8 cellular contexts compared by ENCODE assay signal in the genomic region with DNA sequence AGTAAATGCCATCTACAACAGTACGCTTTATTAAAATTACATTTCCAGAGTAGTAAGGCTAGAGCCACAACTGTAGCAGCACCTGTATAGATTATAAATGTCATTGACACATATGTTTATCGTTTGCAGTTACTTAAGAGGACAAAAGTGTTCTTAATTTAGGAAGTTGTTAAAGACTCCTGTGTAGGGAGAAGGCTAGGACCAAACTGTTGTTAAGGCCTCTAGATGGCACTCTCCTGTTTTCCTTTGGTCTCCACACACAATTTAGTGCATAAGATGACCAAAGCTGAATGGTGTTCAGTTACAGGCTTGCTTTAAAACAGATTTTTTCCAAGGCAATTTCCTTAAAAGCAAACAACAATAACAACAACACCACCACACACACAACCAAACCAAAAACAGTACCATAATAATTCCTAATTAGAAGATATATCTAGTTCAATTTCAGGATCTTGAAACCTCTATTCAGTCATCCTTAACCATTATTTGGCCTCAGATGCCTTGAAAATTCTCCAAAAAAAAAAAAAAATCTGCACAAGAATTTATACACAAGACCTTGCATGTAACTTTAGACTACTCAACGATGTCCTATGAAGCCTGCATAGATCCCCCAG. TPM values are rescaled to one million over a fixed set of nuclear protein-coding genes. Genes with fewer than 3 reads are reported as not detected.
DNase-seq lines count a peak whose midpoint lies in the region; ATAC-seq and TF ChIP-seq lines count a peak whose summit lies in the region.

No MANE protein-coding gene starts in this region.

- H3K27me3 Mint-ChIP-seq in activated T-helper 2 cell treated with anti-CD3 and anti-CD28 coated beads, Interferon-gamma antibody, Interleukin-2, Interleukin-4, amounts not matched to agents 10 μg/mL and 5 μg/mL and 100 μg/mL, durations not matched to agents 14 hours and 24 hours and 36 hours (ENCODE audit: low read depth): no peaks in the 10 kb centered on the region

- peaks cover 13% of the 10 kb centered on the region for H3K4me1 Mint-ChIP-seq in activated T-helper 2 cell treated with anti-CD3 and anti-CD28 coated beads, Interferon-gamma antibody, Interleukin-2, Interleukin-4, amounts not matched to agents 10 μg/mL and 5 μg/mL and 100 μg/mL, durations not matched to agents 14 hours and 24 hours and 36 hours (ENCODE audit: low read depth)

- H3K9me3 Mint-ChIP-seq in activated T-helper 2 cell treated with anti-CD3 and anti-CD28 coated beads, Interferon-gamma antibody, Interleukin-2, Interleukin-4, amounts not matched to agents 10 μg/mL and 5 μg/mL and 100 μg/mL, durations not matched to agents 14 hours and 24 hours and 36 hours: no peaks in the 10 kb centered on the region

- H3K9me3 ChIP-seq in cardiac muscle cell (ENCODE audit: low read depth): no peaks in the 10 kb centered on the region

- intact Hi-C loops in activated T-helper 2 cell treated with anti-CD3 and anti-CD28 coated beads, Interferon-gamma antibody, Interleukin-2, Interleukin-4, amounts not matched to agents 10 μg/mL and 5 μg/mL and 100 μg/mL, durations not matched to agents 14 hours and 24 hours and 36 hours (cut with micrococcal nuclease): loop anchor here (1.0 kb wide), 1 partner anchor 226 kb away; no protein-coding TSS in a partner anchor

- peaks cover 20% of the 10 kb centered on the region for H3K36me3 Mint-ChIP-seq in activated T-helper 2 cell treated with anti-CD3 and anti-CD28 coated beads, Interferon-gamma antibody, Interleukin-2, Interleukin-4, amounts not matched to agents 10 μg/mL and 5 μg/mL and 100 μg/mL, durations not matched to agents 14 hours and 24 hours and 36 hours (ENCODE audit: low read depth)

- H3K4me3 ChIP-seq in cardiac muscle cell: no peak overlapping the region

- no peak overlapping the region for H3K27ac ChIP-seq in cardiac muscle cell

- H3K4me3 Mint-ChIP-seq in activated T-helper 2 cell treated with anti-CD3 and anti-CD28 coated beads, Interferon-gamma antibody, Interleukin-2, Interleukin-4, amounts not matched to agents 10 μg/mL and 5 μg/mL and 100 μg/mL, durations not matched to agents 14 hours and 24 hours and 36 hours (ENCODE audit: low read depth): no peak overlapping the region

- DNase-seq in COR-L47 (lab: John Stamatoyannopoulos, UW) (peak; percentile 47), H4 (ENCODE audit: low spot score) (peak; percentile 70), NCI-H345 (lab: John Stamatoyannopoulos, UW) (peak; percentile 52), cardiac muscle cell (ENCODE audit: low read depth in 1 of 2, low spot score in 1 of 2) (peak; percentile 72 to 86), pulmonary artery endothelial cell (ENCODE audit: low read depth, low spot score) (peak; percentile 20), OCI-M2 (lab: John Stamatoyannopoulos, UW; ENCODE audit: unreplicated experiment) (no peak)
- no peak for DNase-seq in activated T-helper 2 cell treated with anti-CD3 and anti-CD28 coated beads, Interferon-gamma antibody, Interleukin-2, Interleukin-4, amounts not matched to agents 10 μg/mL and 5 μg/mL and 100 μg/mL, durations not matched to agents 14 hours and 24 hours and 36 hours (ENCODE audit: low spot score)

- TF ChIP-seq CTCF in cardiac muscle cell (IDR thresholded peaks at IDR 0.05; ENCODE audit: low read depth, low read length): peak; percentile 81

- H3K27ac Mint-ChIP-seq in activated T-helper 2 cell treated with anti-CD3 and anti-CD28 coated beads, Interferon-gamma antibody, Interleukin-2, Interleukin-4, amounts not matched to agents 10 μg/mL and 5 μg/mL and 100 μg/mL, durations not matched to agents 14 hours and 24 hours and 36 hours: peak overlapping the region; percentile 6

- no peaks in the 10 kb centered on the region for H3K27me3 ChIP-seq in cardiac muscle cell

- ATAC-seq in GM21737 (IDR thresholded peaks at IDR 0.05; ENCODE audit: unreplicated experiment): no peak

- H3K36me3 ChIP-seq in cardiac muscle cell: peaks cover 3% of the 10 kb centered on the region

- no peaks in the 10 kb centered on the region for H3K4me1 ChIP-seq in cardiac muscle cell (ENCODE audit: low read depth)

RNA-seq across cellular contexts. Expression of gene APOA1, which starts 42.5 kb away (rescaled TPM):
- total RNA-seq in H4 (2014; rRNA removed; shearing (Covaris generic)): 0.54 TPM in 1 of 2 replicates, not detected in the other
- total RNA-seq in activated T-helper 2 cell treated with anti-CD3 and anti-CD28 coated beads, Interferon-gamma antibody, Interleukin-2, Interleukin-4, amounts not matched to agents 10 μg/mL and 5 μg/mL and 100 μg/mL, durations not matched to agents 14 hours and 24 hours and 36 hours: not detected in 2 replicates
- 56.3 and 85.9 TPM in 2 replicates for total RNA-seq in cardiac muscle cell
- 59.0 and 117 TPM in 2 replicates for polyA plus RNA-seq in cardiac muscle cell
- total RNA-seq in pulmonary artery endothelial cell: not detected in 2 replicates

RNA-seq across cellular contexts. Expression of gene APOC3, which starts 50.2 kb away (rescaled TPM):
- not detected in 2 replicates for total RNA-seq in H4 (2014; rRNA removed; shearing (Covaris generic))
- total RNA-seq in activated T-helper 2 cell treated with anti-CD3 and anti-CD28 coated beads, Interferon-gamma antibody, Interleukin-2, Interleukin-4, amounts not matched to agents 10 μg/mL and 5 μg/mL and 100 μg/mL, durations not matched to agents 14 hours and 24 hours and 36 hours: not detected in 2 replicates
- 2.3 TPM in 1 of 2 replicates, not detected in the other for total RNA-seq in cardiac muscle cell
- 0.96 and 2.6 TPM in 2 replicates for polyA plus RNA-seq in cardiac muscle cell
- not detected in 2 replicates for total RNA-seq in pulmonary artery endothelial cell

RNA-seq across cellular contexts. Expression of gene APOA4, which starts 56.8 kb away (rescaled TPM):
- not detected in 2 replicates for total RNA-seq in H4 (2014; rRNA removed; shearing (Covaris generic))
- not detected in 2 replicates for total RNA-seq in activated T-helper 2 cell treated with anti-CD3 and anti-CD28 coated beads, Interferon-gamma antibody, Interleukin-2, Interleukin-4, amounts not matched to agents 10 μg/mL and 5 μg/mL and 100 μg/mL, durations not matched to agents 14 hours and 24 hours and 36 hours
- total RNA-seq in cardiac muscle cell: 0.86 and 2.1 TPM in 2 replicates
- polyA plus RNA-seq in cardiac muscle cell: 0.57 and 2.1 TPM in 2 replicates
- not detected in 2 replicates for total RNA-seq in pulmonary artery endothelial cell

Comparison
In these comparisons a context has a peak if more than half of its experiments do, and no peak if none do; other contexts are left out.
1. DNase-seq: peak in COR-L47 (single experiment), H4 (single experiment), NCI-H345 (single experiment), cardiac muscle cell (2 of 2) and pulmonary artery endothelial cell (single experiment); none in activated T-helper 2 cell treated with anti-CD3 and anti-CD28 coated beads, Interferon-gamma antibody, Interleukin-2, Interleukin-4, amounts not matched to agents 10 μg/mL and 5 μg/mL and 100 μg/mL, durations not matched to agents 14 hours and 24 hours and 36 hours (single experiment) and OCI-M2 (single experiment).
2. RNA of gene APOA1, which starts 42.5 kb away (total RNA-seq): 56.3 to 85.9 TPM in cardiac muscle cell; 0.54 TPM in H4, not detected in activated T-helper 2 cell treated with anti-CD3 and anti-CD28 coated beads, Interferon-gamma antibody, Interleukin-2, Interleukin-4, amounts not matched to agents 10 μg/mL and 5 μg/mL and 100 μg/mL, durations not matched to agents 14 hours and 24 hours and 36 hours and not detected in pulmonary artery endothelial cell; every median in the first group is over 10 times any median in the second.